Comparison of ENCODE assay signal across 8 cellular contexts in genomic region chr17:82227629-82228277, GRCh38. TPM values are rescaled to one million over a fixed set of nuclear protein-coding genes. Genes with fewer than 3 reads are reported as not detected.
DNase-seq lines count a peak whose midpoint lies in the region; ATAC-seq and TF ChIP-seq lines count a peak whose summit lies in the region.

No MANE protein-coding gene starts in this region.

- RAD21 ChIA-PET in HCT116 (lab: Charles Lee; ENCODE audit: low non-redundant PET in 1 of 2, low total read pairs in 2 of 2, uncharacterized antibody in 2 of 2, unreplicated experiment in 2 of 2) = no interaction called here

- no peak for TF ChIP-seq POLR2A in HCT116 (IDR thresholded peaks at IDR 0.05; ENCODE audit: borderline replicate concordance, extremely low read depth, insufficient read depth, insufficient read length)

- H3K9me3 ChIP-seq in HCT116 (ENCODE audit: control insufficient read depth in 1 of 2, insufficient read depth in 1 of 2, low read depth in 1 of 2, low read length in 2 of 2) (peaks cover 0 to 3% of the 10 kb centered on the region in 2 experiments; a peak in 1 of 4 replicates), iPS-15b (ENCODE audit: control insufficient read depth, insufficient read depth, low read length) (no peaks in the 10 kb centered on the region)

- TF ChIP-seq RAD21 in HCT116 (IDR thresholded peaks at IDR 0.05; ENCODE audit: low read depth) = no peak

- H3K27ac ChIP-seq in HCT116 (ENCODE audit: low read depth, low read length) = peak overlapping the region; percentile 98

- intact Hi-C loops in HCT116 (cut with micrococcal nuclease) = no loop called here
- intact Hi-C loops in activated CD8-positive, alpha-beta T cell treated with anti-CD3 and anti-CD28 coated beads for 36 hours (cut with micrococcal nuclease) = no loop called here

- H3K9ac ChIP-seq in HCT116 (ENCODE audit: low read length) (peak overlapping the region; percentile 100), iPS-15b (ENCODE audit: low read depth, low read length) (no peak overlapping the region)

- H3K4me1 Mint-ChIP-seq in activated CD8-positive, alpha-beta T cell treated with anti-CD3 and anti-CD28 coated beads for 36 hours (ENCODE audit: low read depth) = peaks cover 3% of the 10 kb centered on the region
- peaks cover 21% of the 10 kb centered on the region for H3K4me1 Mint-ChIP-seq in stimulated activated memory B cell treated with anti-CD40 and anti-IgM and Interleukin-4, amounts not matched to agents 10 μg/mL and 1 μg/mL and 100 μg/mL, for 72 hours

- BruUV-seq in HCT116 (replicated peaks; lab: Mats Ljungman, UMichigan) = TSS peak; percentile 79

- no peaks in the 10 kb centered on the region for H3K27me3 Mint-ChIP-seq in activated CD8-positive, alpha-beta T cell treated with anti-CD3 and anti-CD28 coated beads for 36 hours
- no peaks in the 10 kb centered on the region for H3K27me3 Mint-ChIP-seq in stimulated activated memory B cell treated with anti-CD40 and anti-IgM and Interleukin-4, amounts not matched to agents 10 μg/mL and 1 μg/mL and 100 μg/mL, for 72 hours

- no peak for TF ChIP-seq CTCF in HCT116 (IDR thresholded peaks at IDR 0.05 in 2 of 3, conservative IDR thresholded peaks at IDR 0.05 in 1 of 3; ENCODE audit: borderline replicate concordance in 1 of 3, insufficient read depth in 1 of 3, low read depth in 2 of 3, low read length in 2 of 3)
- no peak for TF ChIP-seq CTCF in activated CD8-positive, alpha-beta T cell treated with anti-CD3 and anti-CD28 coated beads for 36 hours (IDR thresholded peaks at IDR 0.05)

- H3K36me3 Mint-ChIP-seq in activated CD8-positive, alpha-beta T cell treated with anti-CD3 and anti-CD28 coated beads for 36 hours (ENCODE audit: low read depth) = peaks cover 6% of the 10 kb centered on the region
- no peaks in the 10 kb centered on the region for H3K36me3 Mint-ChIP-seq in stimulated activated memory B cell treated with anti-CD40 and anti-IgM and Interleukin-4, amounts not matched to agents 10 μg/mL and 1 μg/mL and 100 μg/mL, for 72 hours

- peaks cover 43% of the 10 kb centered on the region for H3K79me2 ChIP-seq in HCT116 (ENCODE audit: insufficient read depth, low read length)

- CTCF ChIA-PET in HCT116 (lab: Charles Lee) = interaction anchor here (1.3 kb wide), 1 partner anchor 22 kb away, joined by 6 read pairs; no protein-coding TSS in a partner anchor
- CTCF ChIA-PET in activated CD8-positive, alpha-beta T cell treated with anti-CD3 and anti-CD28 coated beads for 36 hours (lab: Charles Lee) = no interaction called here

- ATAC-seq in HCT116 (no peak), GM21381 (IDR thresholded peaks at IDR 0.05; ENCODE audit: unreplicated experiment) (no peak)
- ATAC-seq in activated CD8-positive, alpha-beta T cell treated with anti-CD3 and anti-CD28 coated beads for 36 hours = no peak
- no peak for ATAC-seq in stimulated activated memory B cell treated with anti-CD40 and anti-IgM and Interleukin-4, amounts not matched to agents 10 μg/mL and 1 μg/mL and 100 μg/mL, for 72 hours

- H3K9me2 ChIP-seq in HCT116 (ENCODE audit: insufficient read depth) = no peaks in the 10 kb centered on the region

- H3K27ac Mint-ChIP-seq in activated CD8-positive, alpha-beta T cell treated with anti-CD3 and anti-CD28 coated beads for 36 hours = peak overlapping the region; percentile 76
- H3K27ac Mint-ChIP-seq in stimulated activated memory B cell treated with anti-CD40 and anti-IgM and Interleukin-4, amounts not matched to agents 10 μg/mL and 1 μg/mL and 100 μg/mL, for 72 hours = peak overlapping the region; percentile 91

- no peaks in the 10 kb centered on the region for H3K27me3 ChIP-seq in HCT116 (ENCODE audit: insufficient read depth, low read length)
- H3K27me3 ChIP-seq in iPS-15b (ENCODE audit: control insufficient read depth, insufficient read depth, low read length) = peaks cover 16% of the 10 kb centered on the region

- peaks cover 13% of the 10 kb centered on the region; the same call in 1 of the 2 replicates for H4K20me1 ChIP-seq in HCT116 (ENCODE audit: insufficient read depth)

- in situ Hi-C loops in KBM-7 (cut with MboI; ENCODE audit: low pct_unique_long_range_greater_than_20kb, low sequenced_read_pairs) = no loop called here

- H3K4me3 ChIP-seq in HCT116 (replicated peaks in 1 of 2; ENCODE audit: low read depth in 1 of 2, low read length in 2 of 2) = peak overlapping the region; percentile 99 to 100
- peak overlapping the region; percentile 43 for H3K4me3 ChIP-seq in iPS-15b (ENCODE audit: low read depth, low read length)

- no peaks in the 10 kb centered on the region for H3K9me3 Mint-ChIP-seq in activated CD8-positive, alpha-beta T cell treated with anti-CD3 and anti-CD28 coated beads for 36 hours
- H3K9me3 Mint-ChIP-seq in stimulated activated memory B cell treated with anti-CD40 and anti-IgM and Interleukin-4, amounts not matched to agents 10 μg/mL and 1 μg/mL and 100 μg/mL, for 72 hours = no peaks in the 10 kb centered on the region

- peaks cover 29 to 62% of the 10 kb centered on the region in 2 experiments for H3K4me1 ChIP-seq in HCT116 (ENCODE audit: control insufficient read depth in 1 of 2, insufficient read depth in 2 of 2, low read length in 2 of 2)
- no peaks in the 10 kb centered on the region for H3K4me1 ChIP-seq in iPS-15b (ENCODE audit: control insufficient read depth, insufficient read depth, low read length)

- H3K4me3 Mint-ChIP-seq in activated CD8-positive, alpha-beta T cell treated with anti-CD3 and anti-CD28 coated beads for 36 hours = peak overlapping the region; percentile 77
- H3K4me3 Mint-ChIP-seq in stimulated activated memory B cell treated with anti-CD40 and anti-IgM and Interleukin-4, amounts not matched to agents 10 μg/mL and 1 μg/mL and 100 μg/mL, for 72 hours = peak overlapping the region; percentile 89

- no peak overlapping the region for H2AFZ ChIP-seq in HCT116 (ENCODE audit: low read depth, low read length, poor library complexity, severe bottlenecking)

- H3K36me3 ChIP-seq in HCT116 (ENCODE audit: control insufficient read depth in 1 of 2, insufficient read depth in 2 of 2, low read length in 2 of 2) (peaks cover 0 to 25% of the 10 kb centered on the region in 2 experiments; a peak in 2 of 4 replicates), iPS-15b (ENCODE audit: control insufficient read depth, insufficient read depth, low read length) (no peaks in the 10 kb centered on the region)

- POLR2A ChIA-PET in HCT116 (lab: Charles Lee) = no interaction called here
- POLR2A ChIA-PET in activated CD8-positive, alpha-beta T cell treated with anti-CD3 and anti-CD28 coated beads for 36 hours (lab: Charles Lee) = interaction anchor here (0.9 to 2.1 kb wide), 3 partner anchors 14 to 64 kb away, joined by 3 to 7 read pairs (median 3); no protein-coding TSS in a partner anchor

- no peak for DNase-seq in HCT116 (ENCODE audit: low read depth, low spot score)
- DNase-seq in activated CD8-positive, alpha-beta T cell treated with anti-CD3 and anti-CD28 coated beads for 36 hours = no peak
- no peak for DNase-seq in KBM-7
- DNase-seq in HuH-7.5 (ENCODE audit: low spot score) = no peak
- no peak for DNase-seq in Ammon's horn (ENCODE audit: low spot score)

- peak overlapping the region; percentile 91 for H3K4me2 ChIP-seq in HCT116 (ENCODE audit: low read length)

TF ChIP-seq in HCT116, 20 proteins besides CTCF, POLR2A, EP300 and RAD21 (continues in another document):
- TF ChIP-seq POLR2AphosphoS5 (IDR thresholded peaks at IDR 0.05; ENCODE audit: low read depth, low read length) (no peak), MAX (IDR thresholded peaks at IDR 0.05) (no peak), REST (IDR thresholded peaks at IDR 0.05; ENCODE audit: low read depth) (no peak), SRF (IDR thresholded peaks at IDR 0.05; ENCODE audit: low read depth) (no peak), EGR1 (IDR thresholded peaks at IDR 0.05; ENCODE audit: low read depth) (no peak), FOSL1 (IDR thresholded peaks at IDR 0.05; ENCODE audit: low read depth) (no peak), ELF1 (IDR thresholded peaks at IDR 0.05; ENCODE audit: borderline replicate concordance, low read depth) (no peak)

RNA-seq across cellular contexts. Expression of gene SLC16A3, which starts 1.1 kb away (rescaled TPM):
- 445 TPM for total RNA-seq in HCT116 (2021; ENCODE audit: unreplicated experiment)
- polyA plus RNA-seq in HCT116 (2012) = 422 and 492 TPM in 2 replicates
- total RNA-seq in activated CD8-positive, alpha-beta T cell treated with anti-CD3 and anti-CD28 coated beads for 36 hours = 100 to 1,000 TPM; 183 to 193 TPM

RNA-seq across cellular contexts. Expression of gene CCDC57, which starts 15.1 kb away (rescaled TPM):
- 143 TPM for total RNA-seq in HCT116 (2021; ENCODE audit: unreplicated experiment)
- polyA plus RNA-seq in HCT116 (2012) = 99.2 and 103 TPM in 2 replicates
- 10 to 100 TPM; 56.6 to 64.2 TPM for total RNA-seq in activated CD8-positive, alpha-beta T cell treated with anti-CD3 and anti-CD28 coated beads for 36 hours

RNA-seq across cellular contexts. Expression of gene CSNK1D, which starts 45.7 kb away (rescaled TPM):
- total RNA-seq in HCT116 (2021; ENCODE audit: unreplicated experiment) = 176 TPM
- polyA plus RNA-seq in HCT116 (2012) = 184 and 197 TPM in 2 replicates
- total RNA-seq in activated CD8-positive, alpha-beta T cell treated with anti-CD3 and anti-CD28 coated beads for 36 hours = 10 to 100 TPM; 90.6 to 97.0 TPM
